Comparison of ENCODE assay signal across 7 cellular contexts in genomic region chrX:133937022-133937421, GRCh38. TPM values are rescaled to one million over a fixed set of nuclear protein-coding genes. Genes with fewer than 3 reads are reported as not detected.
"Had no signal": no experiment of that assay in that cellular context is flagged by ENCODE, and none has a peak within 500 bp of the region (broad histone marks: within the 10 kb centered on the region; RNA-seq: fewer than 3 reads in every experiment).

No MANE protein-coding gene starts in this region.

- H3K27ac ChIP-seq: GM23248 had no signal

- H3K27ac Mint-ChIP-seq: IgD-negative memory B cell had no signal

- H2AFZ ChIP-seq: GM23248 had no signal

- H3K4me1 Mint-ChIP-seq: IgD-negative memory B cell had no signal

- H3K9me3 Mint-ChIP-seq: IgD-negative memory B cell had no signal

- H3K4me3 ChIP-seq: GM23248 had no signal

- DNase-seq: GM23248, GOT3, H7, HCEC 1CT, KBM-7 had no signal

- H3K9ac ChIP-seq: GM23248 had no signal

- H3K4me3 Mint-ChIP-seq: IgD-negative memory B cell had no signal

- FAIRE-seq: HTR-8/SVneo had no signal

RNA-seq across cellular contexts. Expression of gene GPC3, which starts 48.4 kb away (rescaled TPM):
- total RNA-seq: GM23248 had no signal
